9 cellular contexts compared by ENCODE assay signal in the genomic region with DNA sequence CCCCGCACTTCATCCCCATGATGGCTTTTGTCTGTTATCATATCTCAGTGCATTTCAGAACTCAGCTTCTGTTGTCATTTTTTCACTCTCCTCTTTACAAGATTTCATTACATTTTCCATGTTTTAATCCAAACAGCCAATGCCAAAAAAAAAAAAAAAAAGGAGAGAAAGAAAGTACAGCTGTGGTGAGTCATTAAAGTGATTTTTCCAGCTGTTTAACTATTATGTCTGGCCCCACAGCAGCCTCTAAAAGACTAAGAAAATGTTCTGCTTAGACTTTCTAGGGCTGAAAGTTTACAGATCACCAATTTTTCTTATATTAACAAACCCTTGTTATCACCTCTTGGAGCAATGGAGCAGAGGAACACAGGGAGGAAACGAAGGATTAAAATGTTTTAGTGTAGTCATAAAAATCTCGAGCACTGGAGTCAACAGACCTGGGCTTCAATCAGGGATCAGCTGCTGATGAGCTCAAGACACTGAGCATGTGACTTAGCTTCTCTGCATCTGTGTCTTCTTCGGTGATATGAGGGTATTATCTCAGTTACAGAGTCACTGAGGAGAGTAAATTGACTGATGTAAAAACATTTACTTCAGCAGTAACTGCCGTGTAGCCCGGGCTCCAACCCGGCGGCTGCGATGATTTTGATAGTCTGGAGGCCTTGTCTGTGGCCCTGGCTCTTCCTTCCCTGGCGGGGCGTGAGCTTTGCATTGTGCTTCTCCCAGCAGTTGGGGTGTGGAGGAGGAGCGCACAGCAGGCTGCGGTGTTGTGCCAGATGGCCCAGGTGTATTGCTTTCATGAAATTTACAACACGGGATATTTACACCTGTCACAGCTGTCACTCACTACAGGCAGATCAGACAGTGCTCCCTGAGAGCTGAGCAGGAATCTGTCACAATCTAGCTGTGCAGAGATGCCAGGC.
DNase-seq lines count a peak whose midpoint lies in the region; ATAC-seq, FAIRE-seq and TF ChIP-seq lines count a peak whose summit lies in the region.
"Had no signal": no experiment of that assay in that cellular context is flagged by ENCODE, and none has a peak within 500 bp of the region (broad histone marks: within the 10 kb centered on the region; RNA-seq: fewer than 3 reads in every experiment).

No MANE protein-coding gene starts in this region.

- H3K27ac ChIP-seq in astrocyte (ENCODE audit: low read depth, low read length), result no peak overlapping the region
- peak overlapping the region; percentile 1 to 53 (median 30) for H3K27ac ChIP-seq in transverse colon
- H3K27ac ChIP-seq in effector memory CD4-positive, alpha-beta T cell (ENCODE audit: insufficient read depth, low read length, poor library complexity, severe bottlenecking), result no peak overlapping the region

- peaks cover 1% of the 10 kb centered on the region for H3K4me1 Mint-ChIP-seq in astrocyte (ENCODE audit: low read depth, unreplicated experiment)
- H3K4me1 Mint-ChIP-seq in activated CD4-positive, alpha-beta memory T cell treated with anti-CD3 and anti-CD28 coated beads, Interleukin-2, amount 10 ng/mL, durations not matched to agents 7 days and 5 days, result no peaks in the 10 kb centered on the region

- H3K4me2 ChIP-seq in astrocyte (ENCODE audit: low read length), result no peak overlapping the region

- CTCF ChIA-PET in activated CD4-positive, alpha-beta memory T cell treated with anti-CD3 and anti-CD28 coated beads, Interleukin-2, amount 10 ng/mL, durations not matched to agents 7 days and 5 days (lab: Charles Lee), result no interaction called here

- H3K9ac ChIP-seq in astrocyte (ENCODE audit: low read length), result no peak overlapping the region

- no peaks in the 10 kb centered on the region for H3K4me1 ChIP-seq in astrocyte (ENCODE audit: insufficient read depth, low read length)
- peaks cover 0 to 8% (median 6%) of the 10 kb centered on the region in 4 donors for H3K4me1 ChIP-seq in transverse colon
- H3K4me1 ChIP-seq in effector memory CD4-positive, alpha-beta T cell (ENCODE audit: control insufficient read depth, insufficient read depth, low read length, poor library complexity, severe bottlenecking), result no peaks in the 10 kb centered on the region

- H4K20me1 ChIP-seq in astrocyte (ENCODE audit: insufficient read depth, low read length), result no peaks in the 10 kb centered on the region

- H3K27me3 Mint-ChIP-seq in astrocyte (ENCODE audit: low read depth, unreplicated experiment), result peaks cover 10% of the 10 kb centered on the region
- H3K27me3 Mint-ChIP-seq in activated CD4-positive, alpha-beta memory T cell treated with anti-CD3 and anti-CD28 coated beads, Interleukin-2, amount 10 ng/mL, durations not matched to agents 7 days and 5 days, result no peaks in the 10 kb centered on the region

- no peak for TF ChIP-seq CTCF in astrocyte (IDR thresholded peaks at IDR 0.05; ENCODE audit: insufficient read depth, low read depth, low read length)
- no peak for TF ChIP-seq CTCF in transverse colon (IDR thresholded peaks at IDR 0.05)

- no peaks in the 10 kb centered on the region for H3K27me3 ChIP-seq in astrocyte (ENCODE audit: insufficient read depth, low read length)
- H3K27me3 ChIP-seq in transverse colon, result no peaks in the 10 kb centered on the region
- no peaks in the 10 kb centered on the region for H3K27me3 ChIP-seq in effector memory CD4-positive, alpha-beta T cell (replicated peaks; ENCODE audit: control insufficient read depth, insufficient read depth, low read length, poor library complexity, severe bottlenecking)

- 27 to 42% methylated on average over 4 to 14 of the region's 14 CpGs for WGBS in transverse colon (ENCODE audit: low coverage in 1 of 2), 2 donors

- no peaks in the 10 kb centered on the region for H3K36me3 Mint-ChIP-seq in astrocyte (ENCODE audit: low read depth, unreplicated experiment)
- H3K36me3 Mint-ChIP-seq in activated CD4-positive, alpha-beta memory T cell treated with anti-CD3 and anti-CD28 coated beads, Interleukin-2, amount 10 ng/mL, durations not matched to agents 7 days and 5 days (ENCODE audit: low read depth), result no peaks in the 10 kb centered on the region

- no peaks in the 10 kb centered on the region for H3K9me3 ChIP-seq in astrocyte (ENCODE audit: insufficient read depth, low read depth, low read length)
- H3K9me3 ChIP-seq in transverse colon, result no peaks in the 10 kb centered on the region
- no peaks in the 10 kb centered on the region for H3K9me3 ChIP-seq in effector memory CD4-positive, alpha-beta T cell (ENCODE audit: control insufficient read depth, low read length)

- DNase-seq in NCI-H146 (lab: John Stamatoyannopoulos, UW) (peak; percentile 90), astrocyte (ENCODE audit: low read depth) (no peak), left colon (peak; percentile 52 to 57), transverse colon (peak; percentile 40), HTR-8/SVneo (ENCODE audit: insufficient read length, low spot score) (no peak)
- no peak for DNase-seq in effector memory CD4-positive, alpha-beta T cell
- no peak for DNase-seq in activated CD4-positive, alpha-beta memory T cell treated with anti-CD3 and anti-CD28 coated beads, Interleukin-2, amount 10 ng/mL, durations not matched to agents 7 days and 5 days
- DNase-seq: NCI-H526; stimulated activated CD4-positive, alpha-beta T cell treated with anti-CD3 and anti-CD28 coated beads, Interleukin-4, amount 100 ng/mL, for 24 hours had no signal

- H3K36me3 ChIP-seq in astrocyte (ENCODE audit: insufficient read depth, low read length) (no peaks in the 10 kb centered on the region), transverse colon (no peaks in the 10 kb centered on the region)
- no peaks in the 10 kb centered on the region for H3K36me3 ChIP-seq in effector memory CD4-positive, alpha-beta T cell (ENCODE audit: control insufficient read depth, insufficient read depth, low read length)

- no peak for TF ChIP-seq POLR2A in transverse colon (IDR thresholded peaks at IDR 0.05)

- no peak overlapping the region for H3K27ac Mint-ChIP-seq in astrocyte (ENCODE audit: unreplicated experiment)
- H3K27ac Mint-ChIP-seq in activated CD4-positive, alpha-beta memory T cell treated with anti-CD3 and anti-CD28 coated beads, Interleukin-2, amount 10 ng/mL, durations not matched to agents 7 days and 5 days, result no peak overlapping the region

- H2AFZ ChIP-seq in astrocyte (ENCODE audit: low read depth, low read length), result peak overlapping the region; percentile 18

- H3K4me3 Mint-ChIP-seq in astrocyte (ENCODE audit: unreplicated experiment), result no peak overlapping the region
- no peak overlapping the region for H3K4me3 Mint-ChIP-seq in activated CD4-positive, alpha-beta memory T cell treated with anti-CD3 and anti-CD28 coated beads, Interleukin-2, amount 10 ng/mL, durations not matched to agents 7 days and 5 days

- H3K4me3 ChIP-seq in astrocyte (ENCODE audit: insufficient read depth, low read depth, low read length) (no peak overlapping the region), transverse colon (no peak overlapping the region)
- no peak overlapping the region for H3K4me3 ChIP-seq in effector memory CD4-positive, alpha-beta T cell (ENCODE audit: insufficient read depth, low read depth, low read length, poor library complexity, severe bottlenecking)

- POLR2A ChIA-PET in activated CD4-positive, alpha-beta memory T cell treated with anti-CD3 and anti-CD28 coated beads, Interleukin-2, amount 10 ng/mL, durations not matched to agents 7 days and 5 days (lab: Charles Lee), result no interaction called here

- no peak for TF ChIP-seq EP300 in transverse colon (IDR thresholded peaks at IDR 0.05; ENCODE audit: low read depth)

- in situ Hi-C loops in transverse colon (cut with MboI; ENCODE audit: low pct_ligation_motif_present in 1 of 4, low pct_unique_long_range_greater_than_20kb in 1 of 4, low sequenced_read_pairs in 3 of 4), result loop anchor here in 1 of 4 donors (25.0 kb wide), 1 partner anchor 278 kb away; no protein-coding TSS in a partner anchor

- FAIRE-seq in astrocyte (lab: Jason Lieb, UNC), result no peak
- no peak for FAIRE-seq in HTR-8/SVneo (lab: Jason Lieb, UNC)

- intact Hi-C loops in left colon (cut with DNase I, micrococcal nuclease) (no loop called here), transverse colon (cut with DNase I; ENCODE audit: low total_unique reads) (no loop called here)

- H3K9me3 Mint-ChIP-seq in astrocyte (ENCODE audit: unreplicated experiment), result peaks cover 5% of the 10 kb centered on the region
- H3K9me3 Mint-ChIP-seq in activated CD4-positive, alpha-beta memory T cell treated with anti-CD3 and anti-CD28 coated beads, Interleukin-2, amount 10 ng/mL, durations not matched to agents 7 days and 5 days, result peaks cover 12% of the 10 kb centered on the region

- H3K79me2 ChIP-seq in astrocyte (ENCODE audit: insufficient read depth, low read length), result no peaks in the 10 kb centered on the region

- peak; percentile 96 for ATAC-seq in left colon

Comparison
In these comparisons a context has a peak if more than half of its experiments do, and no peak if none do; other contexts are left out.
1. DNase-seq: peak in NCI-H146 (single experiment), left colon (2 of 2) and transverse colon (single experiment); none in astrocyte (single experiment), HTR-8/SVneo (single experiment), effector memory CD4-positive, alpha-beta T cell (0 of 3) and activated CD4-positive, alpha-beta memory T cell treated with anti-CD3 and anti-CD28 coated beads, Interleukin-2, amount 10 ng/mL, durations not matched to agents 7 days and 5 days (single experiment).
2. H3K27ac ChIP-seq: peak in transverse colon (4 of 4); none in astrocyte (single experiment) and effector memory CD4-positive, alpha-beta T cell (single experiment).